Comparison of ENCODE assay signal across 11 cellular contexts in the genomic region with DNA sequence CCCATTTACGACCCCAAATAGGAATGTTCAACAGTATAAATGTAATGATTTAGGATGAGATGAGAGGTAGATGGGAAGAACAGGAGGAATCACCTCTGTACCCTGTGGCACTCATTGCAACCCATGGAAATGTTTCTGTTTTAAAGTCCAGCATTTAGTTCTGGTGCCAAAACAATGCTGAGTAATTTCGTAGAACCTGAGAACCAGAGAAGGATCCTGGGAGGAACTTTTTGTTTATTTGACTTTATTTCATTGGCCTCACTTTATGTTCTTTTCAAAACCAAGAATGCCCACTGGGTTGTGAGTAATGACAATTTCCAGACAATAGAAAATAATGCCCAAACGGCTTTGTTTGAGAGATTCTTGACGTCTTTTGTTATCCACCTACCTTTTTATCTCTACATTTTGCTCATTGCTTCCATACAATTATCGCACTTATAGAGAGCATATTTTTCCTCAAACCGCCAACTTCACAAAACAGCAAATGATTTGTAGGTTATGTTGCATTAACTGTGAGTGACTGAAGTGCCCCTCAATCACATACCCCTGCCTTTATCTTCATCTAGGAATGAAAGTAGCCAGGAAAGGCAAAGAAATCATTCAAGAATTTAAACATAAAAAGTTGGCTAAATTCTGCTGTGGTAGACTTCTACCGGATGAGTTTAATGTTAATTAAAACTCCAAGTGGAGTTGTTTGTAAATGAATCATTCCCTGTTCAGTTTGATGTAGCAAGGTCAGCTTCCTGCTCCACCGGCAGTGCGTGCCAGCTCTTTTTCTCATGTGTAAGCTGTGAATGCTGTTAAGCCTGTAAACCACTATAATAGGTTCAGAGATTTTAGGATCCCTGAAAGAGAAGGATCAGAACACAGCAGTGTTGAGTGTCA.
DNase-seq lines count a peak whose midpoint lies in the region; ATAC-seq, FAIRE-seq and TF ChIP-seq lines count a peak whose summit lies in the region.
"Had no signal": no experiment of that assay in that cellular context is flagged by ENCODE, and none has a peak within 500 bp of the region (broad histone marks: within the 10 kb centered on the region; RNA-seq: fewer than 3 reads in every experiment).

No MANE protein-coding gene starts in this region.

- intact Hi-C loops in kidney (cut with DNase I): no loop called here

- no peaks in the 10 kb centered on the region for H3K9me3 ChIP-seq in kidney (ENCODE audit: control insufficient read depth in 1 of 2, low read length in 2 of 2)
- H3K9me3 ChIP-seq: neutrophil had no signal

- no peak for FAIRE-seq in kidney (lab: Jason Lieb, UNC)

- H3K9me3 Mint-ChIP-seq in HFFc6: peaks cover 8% of the 10 kb centered on the region; the same call in 1 of the 2 replicates
- H3K9me3 Mint-ChIP-seq: activated naive CD8-positive, alpha-beta T cell treated with anti-CD3 and anti-CD28 coated beads, Interleukin-2, amount 10 ng/mL, durations not matched to agents 7 days and 5 days had no signal

- peaks cover 5% of the 10 kb centered on the region for H3K36me3 Mint-ChIP-seq in HFFc6 (ENCODE audit: low read depth)

- peak; percentile 71 for DNase-seq in A172 (ENCODE audit: low spot score)
- DNase-seq in HFFc6: peak; percentile 92
- DNase-seq in amniotic epithelial cell (ENCODE audit: low read depth): peak; percentile 82
- peak; percentile 80 for DNase-seq in kidney
- DNase-seq in NCI-H69 (lab: John Stamatoyannopoulos, UW): no peak
- no peak for DNase-seq in NK-92 treated with Interleukin-12 subunit alpha and Interleukin-12 subunit beta, amount 100 ng/mL, for 24 hours (lab: John Stamatoyannopoulos, UW)
- DNase-seq: activated naive CD8-positive, alpha-beta T cell treated with anti-CD3 and anti-CD28 coated beads, Interleukin-2, amount 10 ng/mL, durations not matched to agents 7 days and 5 days; DND-41 had no signal

- H3K27ac Mint-ChIP-seq in HFFc6: peak overlapping the region; percentile 94
- H3K27ac Mint-ChIP-seq: activated naive CD8-positive, alpha-beta T cell treated with anti-CD3 and anti-CD28 coated beads, Interleukin-2, amount 10 ng/mL, durations not matched to agents 7 days and 5 days had no signal

- H3K4me3 Mint-ChIP-seq in HFFc6: peak overlapping the region; percentile 80
- H3K4me3 Mint-ChIP-seq: activated naive CD8-positive, alpha-beta T cell treated with anti-CD3 and anti-CD28 coated beads, Interleukin-2, amount 10 ng/mL, durations not matched to agents 7 days and 5 days had no signal

- H3K36me3 ChIP-seq in kidney (ENCODE audit: control insufficient read depth in 1 of 2, insufficient read depth in 2 of 2, low read length in 2 of 2): no peaks in the 10 kb centered on the region
- H3K36me3 ChIP-seq: neutrophil had no signal

- H3K4me1 Mint-ChIP-seq in HFFc6 (ENCODE audit: low read depth): peaks cover 65% of the 10 kb centered on the region

- H3K27me3 Mint-ChIP-seq in HFFc6 (ENCODE audit: insufficient read depth): no peaks in the 10 kb centered on the region; the same call in 1 of the 2 replicates

- peak overlapping the region in 1 of 2 donors; percentile 48 for H3K9ac ChIP-seq in kidney (ENCODE audit: low read length in 2 of 2)

- peaks cover 0 to 16% of the 10 kb centered on the region in 2 donors for H3K4me1 ChIP-seq in kidney (ENCODE audit: control insufficient read depth in 1 of 2, insufficient read depth in 1 of 2, low read depth in 1 of 2, low read length in 2 of 2)

- H3K27ac ChIP-seq in kidney (ENCODE audit: low read depth in 2 of 2, low read length in 2 of 2): peak overlapping the region in 1 of 2 donors; percentile 43
- H3K27ac ChIP-seq: neutrophil had no signal

- H3K4me3 ChIP-seq in kidney (ENCODE audit: low read length in 2 of 2): no peak overlapping the region

- ATAC-seq in HG03460 (IDR thresholded peaks at IDR 0.05; ENCODE audit: unreplicated experiment): no peak
- no peak for ATAC-seq in GM18868 (IDR thresholded peaks at IDR 0.05; ENCODE audit: unreplicated experiment)

- TF ChIP-seq CTCF in HFFc6 (IDR thresholded peaks at IDR 0.05) (no peak), kidney (IDR thresholded peaks at IDR 0.05; ENCODE audit: borderline replicate concordance, extremely low read depth, insufficient read depth) (no peak)

Comparison
In these comparisons a context has a peak if more than half of its experiments do, and no peak if none do; other contexts are left out.
1. DNase-seq: peak in A172 (single experiment), HFFc6 (single experiment), amniotic epithelial cell (single experiment) and kidney (single experiment); none in NCI-H69 (single experiment) and NK-92 treated with Interleukin-12 subunit alpha and Interleukin-12 subunit beta, amount 100 ng/mL, for 24 hours (single experiment).